In the genomic region with DNA sequence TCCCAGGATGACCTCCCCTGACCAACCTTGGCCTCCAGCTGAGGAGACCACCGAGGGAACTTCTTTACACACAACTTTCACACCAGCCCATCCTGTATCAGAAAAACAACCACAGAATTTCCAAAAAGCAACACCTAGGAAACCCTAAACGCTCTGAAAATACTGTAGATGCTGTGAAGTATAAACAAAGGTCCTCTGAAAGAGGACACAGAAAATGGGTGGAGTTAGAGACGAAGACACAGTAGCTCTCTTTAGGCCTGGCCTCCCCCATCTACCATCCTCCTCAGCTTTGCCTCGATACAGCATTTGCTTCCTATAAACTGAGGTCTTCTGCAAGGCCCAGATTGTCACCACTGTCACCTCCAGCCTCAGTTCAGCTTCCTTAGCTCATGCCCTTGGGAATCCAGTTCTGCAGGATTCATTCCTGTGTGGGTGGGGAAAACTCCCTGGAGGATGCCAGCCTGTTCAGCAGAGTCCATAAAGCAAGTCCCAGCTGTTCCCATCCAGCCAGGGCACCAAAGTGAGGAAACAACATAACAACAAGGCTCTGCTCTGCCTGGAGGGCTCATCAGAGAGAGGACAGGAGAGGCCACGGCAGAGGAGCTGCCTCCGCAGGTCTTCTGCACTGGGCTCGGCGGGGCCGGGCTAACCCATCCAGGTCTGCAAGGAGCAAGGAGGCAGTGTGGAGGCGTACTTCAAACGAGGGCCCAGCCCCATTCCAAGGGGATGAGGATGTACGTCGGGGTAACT, we compare ENCODE assay signal across 13 cellular contexts. TPM values are rescaled to one million over a fixed set of nuclear protein-coding genes. Genes with fewer than 3 reads are reported as not detected.
A peak's percentile ranks its signal among the peaks of the same experiment; 100 is the strongest.
DNase-seq lines count a peak whose midpoint lies in the region; ATAC-seq and TF ChIP-seq lines count a peak whose summit lies in the region.
"Had no signal": no experiment of that assay in that cellular context is flagged by ENCODE, and none has a peak within 500 bp of the region (broad histone marks: within the 10 kb centered on the region; RNA-seq: fewer than 3 reads in every experiment).

No MANE protein-coding gene starts in this region.

- no peaks in the 10 kb centered on the region for H3K27me3 ChIP-seq in HCT116 (ENCODE audit: insufficient read depth, low read length)
- no peaks in the 10 kb centered on the region for H3K27me3 ChIP-seq in RWPE2 (ENCODE audit: insufficient read depth, poor library complexity, severe bottlenecking)
- H3K27me3 ChIP-seq in left lung, result no peaks in the 10 kb centered on the region
- no peaks in the 10 kb centered on the region for H3K27me3 ChIP-seq in subcutaneous abdominal adipose tissue (ENCODE audit: control insufficient read depth in 5 of 5, insufficient read depth in 4 of 5, low read length in 5 of 5)

- H3K36me3 ChIP-seq in HCT116 (ENCODE audit: control insufficient read depth in 1 of 2, insufficient read depth in 2 of 2, low read length in 2 of 2), result no peaks in the 10 kb centered on the region
- no peaks in the 10 kb centered on the region for H3K36me3 ChIP-seq in RWPE2 (ENCODE audit: low read depth)
- no peaks in the 10 kb centered on the region for H3K36me3 ChIP-seq in left lung
- peaks cover 0 to 3% (median 0%) of the 10 kb centered on the region in 5 donors for H3K36me3 ChIP-seq in subcutaneous abdominal adipose tissue (ENCODE audit: control insufficient read depth in 5 of 5, insufficient read depth in 5 of 5, low read length in 5 of 5)

- H3K27ac ChIP-seq in HCT116 (ENCODE audit: low read depth, low read length) (peak overlapping the region; percentile 33), RWPE2 (ENCODE audit: poor library complexity, severe bottlenecking) (no peak overlapping the region), left lung (no peak overlapping the region), subcutaneous abdominal adipose tissue (ENCODE audit: low read depth, low read length) (peak overlapping the region; percentile 54)

- no peaks in the 10 kb centered on the region for H3K79me2 ChIP-seq in HCT116 (ENCODE audit: insufficient read depth, low read length)

- peak; percentile 41 for DNase-seq in HCT116 (ENCODE audit: low read depth, low spot score)
- DNase-seq in RWPE2 (ENCODE audit: low spot score), result no peak
- DNase-seq in left lung, result no peak
- no peak for DNase-seq in NCI-H2029 (lab: John Stamatoyannopoulos, UW)
- DNase-seq: activated CD8-positive, alpha-beta memory T cell treated with anti-CD3 and anti-CD28 coated beads for 24 hours; EL; erythroblast; Kasumi-1; SK-N-SH had no signal

- POLR2A ChIA-PET in HCT116 (lab: Charles Lee), result interaction anchor here (1.2 to 1.4 kb wide), 2 partner anchors 8 to 15 kb away, joined by 3 to 5 read pairs; a partner anchor contains a TSS

- TF ChIP-seq POLR2A in HCT116 (IDR thresholded peaks at IDR 0.05; ENCODE audit: borderline replicate concordance, extremely low read depth, insufficient read depth, insufficient read length), result no peak

- CTCF ChIA-PET in HCT116 (lab: Charles Lee), result interaction anchor here (1.0 to 2.5 kb wide), 5 partner anchors 8 to 81 kb away, joined by 3 to 16 read pairs (median 10); a partner anchor contains a TSS

- no peak for TF ChIP-seq CTCF in HCT116 (IDR thresholded peaks at IDR 0.05 in 2 of 3, conservative IDR thresholded peaks at IDR 0.05 in 1 of 3; ENCODE audit: borderline replicate concordance in 1 of 3, insufficient read depth in 1 of 3, low read depth in 2 of 3, low read length in 2 of 3)
- no peak for TF ChIP-seq CTCF in RWPE2 (IDR thresholded peaks at IDR 0.05; ENCODE audit: poor library complexity, severe bottlenecking)
- TF ChIP-seq CTCF in left lung (IDR thresholded peaks at IDR 0.05), result no peak

- H3K4me3 ChIP-seq in HCT116 (replicated peaks in 1 of 2; ENCODE audit: low read depth in 1 of 2, low read length in 2 of 2), result peak overlapping the region; percentile 5 to 40; a peak in 3 of 4 replicates
- no peak overlapping the region for H3K4me3 ChIP-seq in RWPE2 (ENCODE audit: severe bottlenecking)
- no peak overlapping the region for H3K4me3 ChIP-seq in left lung
- H3K4me3 ChIP-seq in subcutaneous abdominal adipose tissue (ENCODE audit: low read depth in 1 of 5, low read length in 5 of 5), result peak overlapping the region in 1 of 5 donors; percentile 1
- H3K4me3 ChIP-seq: GM23338 had no signal

- H4K20me1 ChIP-seq in HCT116 (ENCODE audit: insufficient read depth), result no peaks in the 10 kb centered on the region

- 0 out of 2 replicates have a peak, but pooled peaks have one; percentile 10 for TF ChIP-seq RAD21 in HCT116 (IDR thresholded peaks at IDR 0.05; ENCODE audit: low read depth)

- peak overlapping the region; percentile 72 for H3K4me2 ChIP-seq in HCT116 (ENCODE audit: low read length)
- H3K4me2 ChIP-seq: GM23338, SK-N-SH had no signal

- ATAC-seq in HCT116 (peak; percentile 88), RWPE2 (ENCODE audit: low read depth) (peak; percentile 72), left lung (peak; percentile 71), GM19467 (IDR thresholded peaks at IDR 0.05; ENCODE audit: unreplicated experiment) (no peak), HG03521 (IDR thresholded peaks at IDR 0.05; ENCODE audit: unreplicated experiment) (no peak)

- intact Hi-C loops in HCT116 (cut with micrococcal nuclease) (no loop called here), left lung (cut with DNase I) (no loop called here)

- RAD21 ChIA-PET in HCT116 (lab: Charles Lee; ENCODE audit: low non-redundant PET in 1 of 2, low total read pairs in 2 of 2, uncharacterized antibody in 2 of 2, unreplicated experiment in 2 of 2), result interaction anchor here in 1 of 2 experiments (1.5 kb wide), 1 partner anchor 15 kb away, joined by 5 read pairs; a partner anchor contains a TSS

- H3K9ac ChIP-seq in HCT116 (ENCODE audit: low read length), result peak overlapping the region; percentile 31
- no peak overlapping the region for H3K9ac ChIP-seq in subcutaneous abdominal adipose tissue (ENCODE audit: low read length in 5 of 5)
- H3K9ac ChIP-seq: SK-N-SH had no signal

- BruUV-seq in HCT116 (replicated peaks; lab: Mats Ljungman, UMichigan), result no TSS peak

- no peaks in the 10 kb centered on the region for H3K9me3 ChIP-seq in HCT116 (ENCODE audit: control insufficient read depth in 1 of 2, insufficient read depth in 1 of 2, low read depth in 1 of 2, low read length in 2 of 2)
- H3K9me3 ChIP-seq in RWPE2 (ENCODE audit: severe bottlenecking), result no peaks in the 10 kb centered on the region
- H3K9me3 ChIP-seq in left lung, result no peaks in the 10 kb centered on the region
- H3K9me3 ChIP-seq in subcutaneous abdominal adipose tissue (ENCODE audit: control insufficient read depth in 5 of 5, low read length in 5 of 5), result no peaks in the 10 kb centered on the region
- H3K9me3 ChIP-seq: SK-N-SH had no signal

- H3K9me2 ChIP-seq in HCT116 (ENCODE audit: insufficient read depth), result no peaks in the 10 kb centered on the region
- H3K9me2 ChIP-seq: SK-N-SH had no signal

- H3K4me1 ChIP-seq in HCT116 (ENCODE audit: control insufficient read depth in 1 of 2, insufficient read depth in 2 of 2, low read length in 2 of 2) (peaks cover 53 to 70% of the 10 kb centered on the region in 2 experiments), RWPE2 (ENCODE audit: insufficient read depth, poor library complexity, severe bottlenecking) (peaks cover 7% of the 10 kb centered on the region), left lung (peaks cover 15 to 64% of the 10 kb centered on the region in 2 donors), subcutaneous abdominal adipose tissue (ENCODE audit: control insufficient read depth in 5 of 5, insufficient read depth in 5 of 5, low read length in 5 of 5) (peaks cover 27 to 97% (median 90%) of the 10 kb centered on the region in 5 donors)

- no peak overlapping the region for H2AFZ ChIP-seq in HCT116 (ENCODE audit: low read depth, low read length, poor library complexity, severe bottlenecking)
- H2AFZ ChIP-seq: GM23338 had no signal

TF ChIP-seq in HCT116, 20 proteins besides CTCF, POLR2A, EP300 and RAD21 (continues in another document):
- TF ChIP-seq SIN3A (IDR thresholded peaks at IDR 0.05; ENCODE audit: low read depth), result peak; percentile 66
- TF ChIP-seq, protein P1, sequence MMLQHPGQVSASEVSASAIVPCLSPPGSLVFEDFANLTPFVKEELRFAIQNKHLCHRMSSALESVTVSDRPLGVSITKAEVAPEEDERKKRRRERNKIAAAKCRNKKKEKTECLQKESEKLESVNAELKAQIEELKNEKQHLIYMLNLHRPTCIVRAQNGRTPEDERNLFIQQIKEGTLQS (IDR thresholded peaks at IDR 0.05), result no peak
- TF ChIP-seq TCF7L2 (IDR thresholded peaks at IDR 0.05; ENCODE audit: borderline replicate concordance, extremely low read depth, insufficient read depth, insufficient read length), result no peak
- no peak for TF ChIP-seq ELF1 (IDR thresholded peaks at IDR 0.05; ENCODE audit: borderline replicate concordance, low read depth)
- 0 out of 2 replicates have a peak, but pooled peaks have one; percentile 14 for TF ChIP-seq CEBPB (IDR thresholded peaks at IDR 0.05; ENCODE audit: low read depth)
- TF ChIP-seq SP1 (IDR thresholded peaks at IDR 0.05; ENCODE audit: low read depth), result peak; percentile 80
- TF ChIP-seq EZH2phosphoT487 (IDR thresholded peaks at IDR 0.05; ENCODE audit: borderline replicate concordance), result no peak
- no peak for TF ChIP-seq EZH2 (IDR thresholded peaks at IDR 0.05)
- TF ChIP-seq YY1 (IDR thresholded peaks at IDR 0.05; ENCODE audit: extremely low read depth, insufficient replicate concordance, low read depth, low read length), result no peak
- TF ChIP-seq FOSL1 (IDR thresholded peaks at IDR 0.05; ENCODE audit: low read depth), result no peak

RNA-seq across cellular contexts. Expression of a gene that starts 15.0 kb away (rescaled TPM):
- 17.4 TPM for total RNA-seq in HCT116 (2021; ENCODE audit: unreplicated experiment)
- polyA plus RNA-seq in HCT116 (2012), result 6.9 and 8.9 TPM in 2 replicates
- total RNA-seq in left lung, result 10 to 100 TPM; 26.5 to 42.6 TPM

RNA-seq across cellular contexts. Expression of a gene that starts 36.6 kb away (rescaled TPM):
- 79.5 TPM for total RNA-seq in HCT116 (2021; ENCODE audit: unreplicated experiment)
- polyA plus RNA-seq in HCT116 (2012), result 12.9 and 14.7 TPM in 2 replicates
- 10 to 100 TPM; 46.7 to 82.1 TPM for total RNA-seq in left lung

Comparison
In these comparisons a context has a peak if more than half of its experiments do, and no peak if none do; other contexts are left out.
1. ATAC-seq: peak in HCT116 (single experiment), RWPE2 (single experiment) and left lung (single experiment); none in GM19467 (single experiment) and HG03521 (single experiment).
2. H3K27ac ChIP-seq: peak in HCT116 (single experiment) and subcutaneous abdominal adipose tissue (single experiment); none in RWPE2 (single experiment) and left lung (0 of 2).
3. H3K4me3 ChIP-seq: peak in HCT116 (2 of 2); none in RWPE2 (single experiment) and left lung (0 of 2).